14 cellular contexts compared by ENCODE assay signal in the genomic region with DNA sequence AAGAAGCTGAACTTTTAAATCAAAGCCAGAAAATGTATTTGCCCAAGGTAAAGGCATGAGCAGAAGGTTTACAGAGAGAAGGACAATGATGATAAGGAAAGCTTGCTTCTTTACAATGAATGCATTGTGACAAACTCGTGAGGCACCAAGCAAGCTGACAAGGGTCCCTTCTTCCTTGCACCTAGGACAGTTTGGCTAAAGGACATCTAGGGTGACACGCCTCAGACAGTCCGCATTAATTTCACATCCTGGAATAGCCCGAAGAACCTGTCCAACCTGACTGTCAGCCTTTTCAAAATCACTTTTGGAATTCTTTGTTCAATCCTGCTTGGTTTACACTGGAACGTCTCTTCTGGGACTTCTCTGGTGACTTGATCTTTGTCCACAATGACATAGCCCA.
DNase-seq lines count a peak whose midpoint lies in the region; ATAC-seq and TF ChIP-seq lines count a peak whose summit lies in the region.
"Had no signal": no experiment of that assay in that cellular context is flagged by ENCODE, and none has a peak within 500 bp of the region (broad histone marks: within the 10 kb centered on the region; RNA-seq: fewer than 3 reads in every experiment).

No MANE protein-coding gene starts in this region.

- H3K4me1 ChIP-seq in body of pancreas, result peaks cover 21% of the 10 kb centered on the region

- H3K27me3 ChIP-seq in body of pancreas, result no peaks in the 10 kb centered on the region
- H3K27me3 ChIP-seq: ovary had no signal

- H3K27ac Mint-ChIP-seq in progenitor cell of endocrine pancreas, result peak overlapping the region; percentile 82
- H3K27ac Mint-ChIP-seq in stimulated activated naive B cell treated with anti-CD40 and anti-IgM and Interleukin-4, amounts not matched to agents 10 μg/mL and 1 μg/mL and 100 μg/mL, for 72 hours, result no peak overlapping the region
- no peak overlapping the region for H3K27ac Mint-ChIP-seq in effector memory CD8-positive, alpha-beta T cell
- H3K27ac Mint-ChIP-seq: activated CD8-positive, alpha-beta memory T cell treated with anti-CD3 and anti-CD28 coated beads, Interleukin-2, amount 10 ng/mL, durations not matched to agents 7 days and 5 days had no signal

- whole genome bisulfite sequencing in body of pancreas, 2 donors, result 15 to 16% methylated on average over 5 of the region's 5 CpGs

- ATAC-seq in body of pancreas, result peak; percentile 36
- no peak for ATAC-seq in stimulated activated naive B cell treated with anti-CD40 and anti-IgM and Interleukin-4, amounts not matched to agents 10 μg/mL and 1 μg/mL and 100 μg/mL, for 72 hours (replicated peaks)
- no peak for ATAC-seq in GM18519 (IDR thresholded peaks at IDR 0.05; ENCODE audit: low FRiP score, unreplicated experiment)
- no peak for ATAC-seq in effector memory CD8-positive, alpha-beta T cell (replicated peaks)
- ATAC-seq: left colon had no signal

- DNase-seq in DMS53 (lab: John Stamatoyannopoulos, UW) (peak; percentile 86), NCI-H2029 treated with DMSO at 0.1 percent for 48 hours (lab: John Stamatoyannopoulos, UW) (peak; percentile 67), body of pancreas (peak in 3 of 4 donors; percentile 11 to 24 (median 16)), progenitor cell of endocrine pancreas (ENCODE audit: low spot score, unreplicated experiment) (no peak), NCI-H187 (lab: John Stamatoyannopoulos, UW) (no peak)
- DNase-seq in stimulated activated naive B cell treated with anti-CD40 and anti-IgM and Interleukin-4, amounts not matched to agents 10 μg/mL and 1 μg/mL and 100 μg/mL, for 72 hours, result no peak
- DNase-seq in effector memory CD8-positive, alpha-beta T cell, result no peak
- DNase-seq: activated CD8-positive, alpha-beta memory T cell treated with anti-CD3 and anti-CD28 coated beads, Interleukin-2, amount 10 ng/mL, durations not matched to agents 7 days and 5 days; dorsolateral prefrontal cortex; GF-D8; ovary; SW 1271 had no signal

- no peaks in the 10 kb centered on the region for H3K36me3 ChIP-seq in body of pancreas (replicated peaks in 1 of 2; ENCODE audit: insufficient read depth in 1 of 2, low read depth in 2 of 2)
- H3K36me3 ChIP-seq: ovary had no signal

- no peak for TF ChIP-seq CTCF in body of pancreas (IDR thresholded peaks at IDR 0.05)
- no peak for TF ChIP-seq CTCF in progenitor cell of endocrine pancreas (IDR thresholded peaks at IDR 0.05; ENCODE audit: unreplicated experiment)

- peaks cover 12% of the 10 kb centered on the region for H3K9me3 Mint-ChIP-seq in progenitor cell of endocrine pancreas (ENCODE audit: low read depth)
- H3K9me3 Mint-ChIP-seq in stimulated activated naive B cell treated with anti-CD40 and anti-IgM and Interleukin-4, amounts not matched to agents 10 μg/mL and 1 μg/mL and 100 μg/mL, for 72 hours, result peaks cover 0 to 11% of the 10 kb centered on the region in 2 donors
- no peaks in the 10 kb centered on the region for H3K9me3 Mint-ChIP-seq in effector memory CD8-positive, alpha-beta T cell

- intact Hi-C loops in body of pancreas (cut with DNase I), result no loop called here

- no peak for TF ChIP-seq POLR2A in body of pancreas (IDR thresholded peaks at IDR 0.05)

- H3K27ac ChIP-seq in body of pancreas, result peak overlapping the region; percentile 28 to 72 (median 54)
- H3K27ac ChIP-seq: ovary had no signal

- H3K4me3 Mint-ChIP-seq in progenitor cell of endocrine pancreas (ENCODE audit: low read depth), result peak overlapping the region; percentile 33
- H3K4me3 Mint-ChIP-seq in stimulated activated naive B cell treated with anti-CD40 and anti-IgM and Interleukin-4, amounts not matched to agents 10 μg/mL and 1 μg/mL and 100 μg/mL, for 72 hours, result no peak overlapping the region
- no peak overlapping the region for H3K4me3 Mint-ChIP-seq in effector memory CD8-positive, alpha-beta T cell
- H3K4me3 Mint-ChIP-seq: activated CD8-positive, alpha-beta memory T cell treated with anti-CD3 and anti-CD28 coated beads, Interleukin-2, amount 10 ng/mL, durations not matched to agents 7 days and 5 days had no signal

- no peak overlapping the region for H3K4me3 ChIP-seq in body of pancreas
- H3K4me3 ChIP-seq: dorsolateral prefrontal cortex, ovary had no signal

- no peaks in the 10 kb centered on the region for H3K9me3 ChIP-seq in body of pancreas
- H3K9me3 ChIP-seq: ovary had no signal

- peaks cover 10% of the 10 kb centered on the region for H3K27me3 Mint-ChIP-seq in progenitor cell of endocrine pancreas
- no peaks in the 10 kb centered on the region for H3K27me3 Mint-ChIP-seq in stimulated activated naive B cell treated with anti-CD40 and anti-IgM and Interleukin-4, amounts not matched to agents 10 μg/mL and 1 μg/mL and 100 μg/mL, for 72 hours
- H3K27me3 Mint-ChIP-seq in effector memory CD8-positive, alpha-beta T cell, result peaks cover 20 to 35% of the 10 kb centered on the region in 2 donors

- H3K36me3 Mint-ChIP-seq in progenitor cell of endocrine pancreas (ENCODE audit: insufficient read depth), result no peaks in the 10 kb centered on the region
- H3K36me3 Mint-ChIP-seq in stimulated activated naive B cell treated with anti-CD40 and anti-IgM and Interleukin-4, amounts not matched to agents 10 μg/mL and 1 μg/mL and 100 μg/mL, for 72 hours, result peaks cover 7% of the 10 kb centered on the region in 2 donors
- H3K36me3 Mint-ChIP-seq in effector memory CD8-positive, alpha-beta T cell (ENCODE audit: insufficient read depth), result peaks cover 3% of the 10 kb centered on the region

- peaks cover 19% of the 10 kb centered on the region for H3K4me1 Mint-ChIP-seq in progenitor cell of endocrine pancreas (ENCODE audit: low read depth)
- H3K4me1 Mint-ChIP-seq in stimulated activated naive B cell treated with anti-CD40 and anti-IgM and Interleukin-4, amounts not matched to agents 10 μg/mL and 1 μg/mL and 100 μg/mL, for 72 hours, result peaks cover 46 to 69% of the 10 kb centered on the region in 2 donors
- H3K4me1 Mint-ChIP-seq in effector memory CD8-positive, alpha-beta T cell (ENCODE audit: low read depth in 2 of 2), result peaks cover 9% of the 10 kb centered on the region in 2 donors

Comparison
In these comparisons a context has a peak if more than half of its experiments do, and no peak if none do; other contexts are left out.
1. DNase-seq: peak in DMS53 (single experiment), NCI-H2029 treated with DMSO at 0.1 percent for 48 hours (single experiment) and body of pancreas (3 of 4); none in progenitor cell of endocrine pancreas (single experiment), stimulated activated naive B cell treated with anti-CD40 and anti-IgM and Interleukin-4, amounts not matched to agents 10 μg/mL and 1 μg/mL and 100 μg/mL, for 72 hours (single experiment), NCI-H187 (0 of 2) and effector memory CD8-positive, alpha-beta T cell (0 of 3).